19 cellular contexts compared by ENCODE assay signal in the genomic region with DNA sequence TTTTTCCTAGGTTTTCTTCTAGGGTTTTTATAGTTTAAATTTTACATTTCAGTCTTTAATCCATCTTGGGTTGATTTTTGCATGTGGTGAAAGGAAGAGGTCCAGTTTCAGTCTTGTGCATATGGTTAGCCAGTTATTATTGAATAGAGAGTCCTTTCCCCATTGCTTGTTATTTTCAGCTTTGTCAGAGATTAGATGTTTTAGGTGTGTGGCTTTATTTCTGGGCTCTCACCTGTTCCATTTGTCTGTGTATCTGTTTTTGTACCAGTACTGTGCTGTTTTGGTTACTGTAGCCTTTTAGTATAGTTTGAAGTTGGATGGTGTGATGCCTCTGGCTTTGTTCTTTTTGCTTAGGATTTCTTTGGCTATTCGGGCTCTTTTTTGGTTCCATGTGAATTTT. TPM values are rescaled to one million over a fixed set of nuclear protein-coding genes. Genes with fewer than 3 reads are reported as not detected.
DNase-seq lines count a peak whose midpoint lies in the region; ATAC-seq, FAIRE-seq and TF ChIP-seq lines count a peak whose summit lies in the region.
"Had no signal": no experiment of that assay in that cellular context is flagged by ENCODE, and none has a peak within 500 bp of the region (broad histone marks: within the 10 kb centered on the region; RNA-seq: fewer than 3 reads in every experiment).

No MANE protein-coding gene starts in this region.

- no peak for TF ChIP-seq POLR2A in thyroid gland (IDR thresholded peaks at IDR 0.05)

- no peaks in the 10 kb centered on the region for H3K27me3 Mint-ChIP-seq in activated naive CD8-positive, alpha-beta T cell
- no peaks in the 10 kb centered on the region for H3K27me3 Mint-ChIP-seq in activated naive CD8-positive, alpha-beta T cell treated with anti-CD3 and anti-CD28 coated beads, Interleukin-2, amount 50 U/mL, for 24 hours
- H3K27me3 Mint-ChIP-seq in central memory CD8-positive, alpha-beta T cell, result no peaks in the 10 kb centered on the region

- no peaks in the 10 kb centered on the region for H3K36me3 ChIP-seq in trophoblast cell (ENCODE audit: control insufficient read depth in 1 of 2, insufficient read depth in 2 of 2, low read length in 2 of 2)
- no peaks in the 10 kb centered on the region for H3K36me3 ChIP-seq in thyroid gland
- H3K36me3 ChIP-seq: HAP-1 had no signal

- no peak overlapping the region for H3K23ac ChIP-seq in trophoblast cell (ENCODE audit: low read length)

- peak; percentile 70 for FAIRE-seq in GM19239 (lab: Jason Lieb, UNC)
- FAIRE-seq: K562 had no signal

- peak overlapping the region; percentile 22 for H3K27ac Mint-ChIP-seq in activated naive CD8-positive, alpha-beta T cell
- no peak overlapping the region for H3K27ac Mint-ChIP-seq in activated naive CD8-positive, alpha-beta T cell treated with anti-CD3 and anti-CD28 coated beads, Interleukin-2, amount 50 U/mL, for 24 hours
- H3K27ac Mint-ChIP-seq in central memory CD8-positive, alpha-beta T cell (ENCODE audit: low read depth), result peak overlapping the region; percentile 42
- H3K27ac Mint-ChIP-seq: CD8-positive, alpha-beta T cell; GM23338; HFFc6 had no signal

- ATAC-seq in activated naive CD8-positive, alpha-beta T cell treated with anti-CD3 and anti-CD28 coated beads, Interleukin-2, amount 50 U/mL, for 24 hours, result no peak
- ATAC-seq in central memory CD8-positive, alpha-beta T cell (replicated peaks; ENCODE audit: extremely low read depth, poor library complexity, severe bottlenecking), result no peak
- ATAC-seq: CD8-positive, alpha-beta T cell; GM23338; K562 had no signal

- H4K12ac ChIP-seq in trophoblast cell (ENCODE audit: low read depth, low read length), result no peak overlapping the region

- H2BK120ac ChIP-seq in trophoblast cell (ENCODE audit: insufficient read depth, low read length, poor library complexity), result no peak overlapping the region

- no peak overlapping the region for H2AK5ac ChIP-seq in trophoblast cell (ENCODE audit: low read length)

- no peak overlapping the region for H2BK12ac ChIP-seq in trophoblast cell (ENCODE audit: low read length)

- peak overlapping the region; percentile 10 for H3K4ac ChIP-seq in trophoblast cell (ENCODE audit: low read depth, low read length)

- no peak overlapping the region for H3K14ac ChIP-seq in trophoblast cell (ENCODE audit: low read length)

- intact Hi-C loops in thyroid gland (cut with DNase I), result no loop called here

- H3K9me3 ChIP-seq in trophoblast cell (ENCODE audit: insufficient read depth, low read depth, low read length) (no peaks in the 10 kb centered on the region), thyroid gland (no peaks in the 10 kb centered on the region)

- H3K4me1 ChIP-seq in trophoblast cell (ENCODE audit: control insufficient read depth in 1 of 2, insufficient read depth in 2 of 2, low read length in 2 of 2), result no peaks in the 10 kb centered on the region
- peaks cover 0 to 18% of the 10 kb centered on the region in 2 donors for H3K4me1 ChIP-seq in thyroid gland
- H3K4me1 ChIP-seq: HAP-1 had no signal

- H3K27me3 ChIP-seq in trophoblast cell (ENCODE audit: insufficient read depth, low read length) (no peaks in the 10 kb centered on the region), thyroid gland (no peaks in the 10 kb centered on the region)
- H3K27me3 ChIP-seq: BLaER1 treated with 17β-estradiol and CSF1 and Interleukin-3, amounts not matched to agents 10 nM and 100 nM had no signal

- no peak overlapping the region for H2BK5ac ChIP-seq in trophoblast cell (ENCODE audit: low read depth, low read length, poor library complexity)

- H3K18ac ChIP-seq in trophoblast cell (ENCODE audit: low read length), result no peak overlapping the region

- peaks cover 9% of the 10 kb centered on the region for H3K36me3 Mint-ChIP-seq in activated naive CD8-positive, alpha-beta T cell
- H3K36me3 Mint-ChIP-seq in activated naive CD8-positive, alpha-beta T cell treated with anti-CD3 and anti-CD28 coated beads, Interleukin-2, amount 50 U/mL, for 24 hours (ENCODE audit: low read depth), result peaks cover 14% of the 10 kb centered on the region
- H3K36me3 Mint-ChIP-seq in central memory CD8-positive, alpha-beta T cell (ENCODE audit: insufficient read depth), result peaks cover 6% of the 10 kb centered on the region

- no peaks in the 10 kb centered on the region for H3K79me2 ChIP-seq in trophoblast cell (ENCODE audit: control insufficient read depth, insufficient read depth, low read length, poor library complexity)

- no peak overlapping the region for H2AFZ ChIP-seq in trophoblast cell (ENCODE audit: insufficient read depth, low read length, poor library complexity)
- H2AFZ ChIP-seq: GM23338 had no signal

- H3K9me3 Mint-ChIP-seq in activated naive CD8-positive, alpha-beta T cell (ENCODE audit: low read depth), result peaks cover 11% of the 10 kb centered on the region
- peaks cover 13% of the 10 kb centered on the region for H3K9me3 Mint-ChIP-seq in activated naive CD8-positive, alpha-beta T cell treated with anti-CD3 and anti-CD28 coated beads, Interleukin-2, amount 50 U/mL, for 24 hours
- no peaks in the 10 kb centered on the region for H3K9me3 Mint-ChIP-seq in central memory CD8-positive, alpha-beta T cell

- peak overlapping the region; percentile 3 for H3K4me3 Mint-ChIP-seq in activated naive CD8-positive, alpha-beta T cell
- no peak overlapping the region for H3K4me3 Mint-ChIP-seq in activated naive CD8-positive, alpha-beta T cell treated with anti-CD3 and anti-CD28 coated beads, Interleukin-2, amount 50 U/mL, for 24 hours
- H3K4me3 Mint-ChIP-seq in central memory CD8-positive, alpha-beta T cell, result no peak overlapping the region
- H3K4me3 Mint-ChIP-seq: CD8-positive, alpha-beta T cell; GM23338; HFFc6 had no signal

- H3K79me1 ChIP-seq in trophoblast cell (ENCODE audit: low read length), result no peaks in the 10 kb centered on the region

- H4K8ac ChIP-seq in trophoblast cell (ENCODE audit: low read depth, low read length), result no peak overlapping the region

- H3K4me2 ChIP-seq in trophoblast cell (ENCODE audit: low read length), result no peak overlapping the region
- H3K4me2 ChIP-seq: BLaER1 treated with 17β-estradiol and CSF1 and Interleukin-3, amounts not matched to agents 10 nM and 100 nM; GM23338 had no signal

- peaks cover 71% of the 10 kb centered on the region for H3K4me1 Mint-ChIP-seq in activated naive CD8-positive, alpha-beta T cell (ENCODE audit: low read depth)
- peaks cover 65% of the 10 kb centered on the region for H3K4me1 Mint-ChIP-seq in activated naive CD8-positive, alpha-beta T cell treated with anti-CD3 and anti-CD28 coated beads, Interleukin-2, amount 50 U/mL, for 24 hours
- H3K4me1 Mint-ChIP-seq in central memory CD8-positive, alpha-beta T cell, result peaks cover 81% of the 10 kb centered on the region

- H3K27ac ChIP-seq in trophoblast cell (ENCODE audit: low read depth, low read length), result no peak overlapping the region
- H3K27ac ChIP-seq in thyroid gland, result no peak overlapping the region
- H3K27ac ChIP-seq: BLaER1 treated with 17β-estradiol and CSF1 and Interleukin-3, amounts not matched to agents 10 nM and 100 nM had no signal

- no peak overlapping the region for H4K91ac ChIP-seq in trophoblast cell (ENCODE audit: low read depth, low read length)

- TF ChIP-seq CTCF in thyroid gland (IDR thresholded peaks at IDR 0.05), result no peak

- no peak overlapping the region for H3K9ac ChIP-seq in trophoblast cell (ENCODE audit: low read length)
- H3K9ac ChIP-seq: BLaER1 treated with 17β-estradiol and CSF1 and Interleukin-3, amounts not matched to agents 10 nM and 100 nM had no signal

- no CpG with 5 or more reads among the region's 1 CpG for WGBS in trophoblast cell (ENCODE audit: extremely low coverage, insufficient coverage, insufficient read length)
- 96 to 100% methylated on average over 1 of the region's 1 CpG for WGBS in thyroid gland, 2 donors

- DNase-seq in activated naive CD8-positive, alpha-beta T cell treated with anti-CD3 and anti-CD28 coated beads, Interleukin-2, amount 50 U/mL, for 24 hours, result no peak
- DNase-seq in GM19239 (ENCODE audit: insufficient read length, low spot score) (no peak), trophoblast cell (no peak), thyroid gland (no peak), ecto neural progenitor cell (ENCODE audit: low spot score) (no peak)
- DNase-seq in central memory CD8-positive, alpha-beta T cell (ENCODE audit: low spot score in 2 of 2), result no peak
- no peak for DNase-seq in activated T-cell treated with anti-CD3 and anti-CD28 coated beads, Interleukin-2, amount 50 U/mL, for 48 hours
- DNase-seq: 8988T; AML-193; CD8-positive, alpha-beta T cell; COR-L47; DND-41; GDM1; HFFc6 had no signal

- no peak overlapping the region for H3K4me3 ChIP-seq in trophoblast cell (ENCODE audit: low read depth, low read length)
- H3K4me3 ChIP-seq in thyroid gland (replicated peaks in 1 of 3), result no peak overlapping the region
- H3K4me3 ChIP-seq: BLaER1 treated with 17β-estradiol and CSF1 and Interleukin-3, amounts not matched to agents 10 nM and 100 nM; GM23338; HAP-1; K562 had no signal

RNA-seq across cellular contexts. Expression of gene NIPBL, which starts 25.8 kb away (rescaled TPM):
- polyA plus RNA-seq in trophoblast cell (2013), result 22.3 and 23.5 TPM in 2 replicates
- total RNA-seq in thyroid gland, result 100 to 1,000 TPM in 1 of 4 donors, 10 to 100 TPM in 3; 62.1 to 145 (median 87.8) TPM
